In genomic region chr9:84343111-84343521, GRCh38 we compare ENCODE assay signal across 22 cellular contexts. TPM values are rescaled to one million over a fixed set of nuclear protein-coding genes. Genes with fewer than 3 reads are reported as not detected.
DNase-seq lines count a peak whose midpoint lies in the region; ATAC-seq, FAIRE-seq and TF ChIP-seq lines count a peak whose summit lies in the region.
"Had no signal": no experiment of that assay in that cellular context is flagged by ENCODE, and none has a peak within 500 bp of the region (broad histone marks: within the 10 kb centered on the region; RNA-seq: fewer than 3 reads in every experiment).

No MANE protein-coding gene starts in this region.

- no peak overlapping the region for H4K91ac ChIP-seq in trophoblast cell (ENCODE audit: low read depth, low read length)

- peak overlapping the region; percentile 32 for H3K4me2 ChIP-seq in astrocyte (ENCODE audit: low read length)
- H3K4me2 ChIP-seq in trophoblast cell (ENCODE audit: low read length), result no peak overlapping the region

- no peak overlapping the region for H3K23ac ChIP-seq in trophoblast cell (ENCODE audit: low read length)

- 32 to 38% (median 35%) methylated on average over 6 of the region's 6 CpGs for WGBS in heart left ventricle, 4 donors
- WGBS in trophoblast cell (ENCODE audit: extremely low coverage, insufficient coverage, insufficient read length), result no CpG with 5 or more reads among the region's 6 CpGs

- H3K4me3 Mint-ChIP-seq in astrocyte (ENCODE audit: unreplicated experiment), result no peak overlapping the region
- H3K4me3 Mint-ChIP-seq: activated CD4-positive, alpha-beta T cell treated with anti-CD3 and anti-CD28 coated beads, Interleukin-2, amount 10 ng/mL, durations not matched to agents 24 days and 14 days; activated naive CD8-positive, alpha-beta T cell treated with anti-CD3 and anti-CD28 coated beads, Interleukin-2, amount 10 ng/mL, durations not matched to agents 7 days and 5 days; CD4-positive, CD25-positive, alpha-beta regulatory T cell; type B pancreatic cell had no signal

- H2BK12ac ChIP-seq in trophoblast cell (ENCODE audit: low read length), result no peak overlapping the region

- no peak overlapping the region for H3K27ac Mint-ChIP-seq in astrocyte (ENCODE audit: unreplicated experiment)
- H3K27ac Mint-ChIP-seq: activated CD4-positive, alpha-beta T cell treated with anti-CD3 and anti-CD28 coated beads, Interleukin-2, amount 10 ng/mL, durations not matched to agents 24 days and 14 days; activated naive CD8-positive, alpha-beta T cell treated with anti-CD3 and anti-CD28 coated beads, Interleukin-2, amount 10 ng/mL, durations not matched to agents 7 days and 5 days; CD4-positive, CD25-positive, alpha-beta regulatory T cell; type B pancreatic cell had no signal

- H3K27me3 ChIP-seq in astrocyte (ENCODE audit: insufficient read depth, low read length), result no peaks in the 10 kb centered on the region
- H3K27me3 ChIP-seq in heart left ventricle, result no peaks in the 10 kb centered on the region
- no peaks in the 10 kb centered on the region for H3K27me3 ChIP-seq in trophoblast cell (ENCODE audit: insufficient read depth, low read length)
- H3K27me3 ChIP-seq: sigmoid colon had no signal

- H3K79me1 ChIP-seq in trophoblast cell (ENCODE audit: low read length), result peaks cover 4% of the 10 kb centered on the region

- FAIRE-seq in astrocyte (lab: Jason Lieb, UNC), result no peak
- FAIRE-seq: islet of Langerhans had no signal

- no peak for TF ChIP-seq POLR2A in heart left ventricle (IDR thresholded peaks at IDR 0.05)

- H4K12ac ChIP-seq in trophoblast cell (ENCODE audit: low read depth, low read length), result no peak overlapping the region

- H3K27ac ChIP-seq in astrocyte (ENCODE audit: low read depth, low read length) (peak overlapping the region; percentile 30), heart left ventricle (peak overlapping the region in 10 of 12 donors; percentile 31 to 87 (median 72)), trophoblast cell (ENCODE audit: low read depth, low read length) (no peak overlapping the region)
- H3K27ac ChIP-seq: HL-60, RWPE1, sigmoid colon had no signal

- no peaks in the 10 kb centered on the region for H3K9me3 ChIP-seq in astrocyte (ENCODE audit: insufficient read depth, low read depth, low read length)
- peaks cover 0 to under 1% (median 0%) of the 10 kb centered on the region in 12 donors for H3K9me3 ChIP-seq in heart left ventricle
- H3K9me3 ChIP-seq in trophoblast cell (ENCODE audit: insufficient read depth, low read depth, low read length), result no peaks in the 10 kb centered on the region
- H3K9me3 ChIP-seq: sigmoid colon had no signal

- ATAC-seq in heart left ventricle, result peak; percentile 80 to 87 (median 83)

- H3K36me3 ChIP-seq in astrocyte (ENCODE audit: insufficient read depth, low read length) (no peaks in the 10 kb centered on the region), heart left ventricle (no peaks in the 10 kb centered on the region), trophoblast cell (ENCODE audit: control insufficient read depth in 1 of 2, insufficient read depth in 2 of 2, low read length in 2 of 2) (no peaks in the 10 kb centered on the region)
- H3K36me3 ChIP-seq: sigmoid colon had no signal

- H3K79me2 ChIP-seq in astrocyte (ENCODE audit: insufficient read depth, low read length), result no peaks in the 10 kb centered on the region
- H3K79me2 ChIP-seq in trophoblast cell (ENCODE audit: control insufficient read depth, insufficient read depth, low read length, poor library complexity), result no peaks in the 10 kb centered on the region

- peaks cover 5% of the 10 kb centered on the region for H3K27me3 Mint-ChIP-seq in astrocyte (ENCODE audit: low read depth, unreplicated experiment)
- H3K27me3 Mint-ChIP-seq: type B pancreatic cell had no signal

- peak overlapping the region; percentile 77 for H2BK5ac ChIP-seq in trophoblast cell (ENCODE audit: low read depth, low read length, poor library complexity)

- H3K4me1 ChIP-seq in astrocyte (ENCODE audit: insufficient read depth, low read length), result peaks cover 9% of the 10 kb centered on the region
- peaks cover 0 to 30% (median 4%) of the 10 kb centered on the region in 12 donors for H3K4me1 ChIP-seq in heart left ventricle
- H3K4me1 ChIP-seq in trophoblast cell (ENCODE audit: control insufficient read depth in 1 of 2, insufficient read depth in 2 of 2, low read length in 2 of 2), result peaks cover 7 to 12% of the 10 kb centered on the region in 2 experiments
- H3K4me1 ChIP-seq: sigmoid colon had no signal

- no peak overlapping the region for H3K14ac ChIP-seq in trophoblast cell (ENCODE audit: low read length)

- H2BK120ac ChIP-seq in trophoblast cell (ENCODE audit: insufficient read depth, low read length, poor library complexity), result no peak overlapping the region

- no peak overlapping the region for H4K8ac ChIP-seq in trophoblast cell (ENCODE audit: low read depth, low read length)

- H3K9me3 Mint-ChIP-seq in astrocyte (ENCODE audit: unreplicated experiment), result no peaks in the 10 kb centered on the region
- H3K9me3 Mint-ChIP-seq: activated CD4-positive, alpha-beta T cell treated with anti-CD3 and anti-CD28 coated beads, Interleukin-2, amount 10 ng/mL, durations not matched to agents 24 days and 14 days; activated naive CD8-positive, alpha-beta T cell treated with anti-CD3 and anti-CD28 coated beads, Interleukin-2, amount 10 ng/mL, durations not matched to agents 7 days and 5 days; type B pancreatic cell had no signal

- DNase-seq in HUDEP-2 (lab: John Stamatoyannopoulos, UW; ENCODE audit: unreplicated experiment in 76 of 76) (peak in 70 of 76 experiments; percentile 2 to 92 (median 56)), astrocyte (ENCODE audit: low read depth) (peak; percentile 78), heart left ventricle (no peak), trophoblast cell (peak; percentile 90 to 99), glomerular visceral epithelial cell (ENCODE audit: extremely low spot score) (no peak), occipital lobe (lab: John Stamatoyannopoulos, UW) (no peak), hypothalamus (lab: John Stamatoyannopoulos, UW) (no peak)
- DNase-seq: activated CD4-positive, alpha-beta T cell treated with anti-CD3 and anti-CD28 coated beads, Interleukin-2, amount 10 ng/mL, durations not matched to agents 24 days and 14 days; activated naive CD8-positive, alpha-beta T cell treated with anti-CD3 and anti-CD28 coated beads, Interleukin-2, amount 10 ng/mL, durations not matched to agents 7 days and 5 days; activated T-cell treated with anti-CD3 and anti-CD28 coated beads, Interleukin-2, amount 50 U/mL, for 1 hour; CD4-positive, CD25-positive, alpha-beta regulatory T cell; GF-D8; NCI-H1436 treated with DMSO at 0.1 percent for 48 hours; NCI-H510A; sigmoid colon; stimulated activated CD4-positive, alpha-beta T cell treated with anti-CD3 and anti-CD28 coated beads, Interleukin-4, amount 100 ng/mL, for 4 hours; T-helper 2 cell had no signal

- H3K18ac ChIP-seq in trophoblast cell (ENCODE audit: low read length), result no peak overlapping the region

- intact Hi-C loops in heart left ventricle (cut with DNase I), result no loop called here

- H4K20me1 ChIP-seq in astrocyte (ENCODE audit: insufficient read depth, low read length), result no peaks in the 10 kb centered on the region

- TF ChIP-seq CTCF in astrocyte (IDR thresholded peaks at IDR 0.05; ENCODE audit: insufficient read depth, low read depth, low read length) (no peak), heart left ventricle (IDR thresholded peaks at IDR 0.05) (no peak)

- H3K4me1 Mint-ChIP-seq in astrocyte (ENCODE audit: low read depth, unreplicated experiment), result no peaks in the 10 kb centered on the region
- H3K4me1 Mint-ChIP-seq: activated CD4-positive, alpha-beta T cell treated with anti-CD3 and anti-CD28 coated beads, Interleukin-2, amount 10 ng/mL, durations not matched to agents 24 days and 14 days; activated naive CD8-positive, alpha-beta T cell treated with anti-CD3 and anti-CD28 coated beads, Interleukin-2, amount 10 ng/mL, durations not matched to agents 7 days and 5 days; CD4-positive, CD25-positive, alpha-beta regulatory T cell had no signal

- no peaks in the 10 kb centered on the region for H3K36me3 Mint-ChIP-seq in astrocyte (ENCODE audit: low read depth, unreplicated experiment)
- H3K36me3 Mint-ChIP-seq: activated naive CD8-positive, alpha-beta T cell treated with anti-CD3 and anti-CD28 coated beads, Interleukin-2, amount 10 ng/mL, durations not matched to agents 7 days and 5 days; CD4-positive, CD25-positive, alpha-beta regulatory T cell; type B pancreatic cell had no signal

- H2AFZ ChIP-seq in astrocyte (ENCODE audit: low read depth, low read length) (no peak overlapping the region), trophoblast cell (ENCODE audit: insufficient read depth, low read length, poor library complexity) (no peak overlapping the region)

- H3K4me3 ChIP-seq in astrocyte (ENCODE audit: insufficient read depth, low read depth, low read length) (no peak overlapping the region), heart left ventricle (no peak overlapping the region), trophoblast cell (ENCODE audit: low read depth, low read length) (no peak overlapping the region)
- H3K4me3 ChIP-seq: sigmoid colon had no signal

- H3K4ac ChIP-seq in trophoblast cell (ENCODE audit: low read depth, low read length), result no peak overlapping the region

- no peak overlapping the region for H2AK5ac ChIP-seq in trophoblast cell (ENCODE audit: low read length)

- H3K9ac ChIP-seq in astrocyte (ENCODE audit: low read length) (no peak overlapping the region), trophoblast cell (ENCODE audit: low read length) (no peak overlapping the region)

RNA-seq across cellular contexts. Expression of gene SLC28A3, which starts 2.6 kb away (rescaled TPM):
- total RNA-seq in astrocyte (0.29 and 0.30 TPM in 2 replicates), heart left ventricle (1 to 10 TPM in 1 of 9 donors, under 1 TPM in 7, not detected in 1; 0.10 to 5.7 (median 0.22) TPM), occipital lobe (not detected)
- under 1 TPM; 0.04 TPM for polyA plus RNA-seq in heart left ventricle
- polyA plus RNA-seq in trophoblast cell (2013), result 2.6 and 2.8 TPM in 2 replicates
- total RNA-seq: CD4-positive, CD25-positive, alpha-beta regulatory T cell; dermis microvascular lymphatic vessel endothelial cell; sigmoid colon had no signal
- polyA plus RNA-seq: CD4-positive, CD25-positive, alpha-beta regulatory T cell had no signal

Comparison
In these comparisons a context has a peak if more than half of its experiments do, and no peak if none do; other contexts are left out.
1. DNase-seq: peak in HUDEP-2 (70 of 76), astrocyte (single experiment) and trophoblast cell (2 of 2); none in heart left ventricle (0 of 5), glomerular visceral epithelial cell (single experiment), occipital lobe (single experiment) and hypothalamus (0 of 51).